ENCODE assay signal across 8 cellular contexts in genomic region chr19:1131718-1132552, GRCh38. TPM values are rescaled to one million over a fixed set of nuclear protein-coding genes. Genes with fewer than 3 reads are reported as not detected.
DNase-seq lines count a peak whose midpoint lies in the region; ATAC-seq and TF ChIP-seq lines count a peak whose summit lies in the region.

No MANE protein-coding gene starts in this region.

- no peaks in the 10 kb centered on the region for H3K27me3 ChIP-seq in CD8-positive, alpha-beta memory T cell (ENCODE audit: insufficient read depth, low read length, poor library complexity, severe bottlenecking)
- no peaks in the 10 kb centered on the region for H3K27me3 ChIP-seq in endodermal cell (ENCODE audit: control insufficient read depth, insufficient read depth, low read length, poor library complexity, severe bottlenecking)

- peak overlapping the region; percentile 85 to 99 (median 92) for H3K27ac Mint-ChIP-seq in CD8-positive, alpha-beta memory T cell
- no peak overlapping the region for H3K27ac Mint-ChIP-seq in endodermal cell

- POLR2A ChIA-PET in CD8-positive, alpha-beta memory T cell (lab: Charles Lee) = interaction anchor here (1.1 to 2.6 kb wide), 6 partner anchors 13 to 65 kb away, joined by 3 to 10 read pairs (median 5); partner anchors contain the start of genes ARHGAP45, POLR2E and SBNO2

- H3K9ac ChIP-seq in endodermal cell (ENCODE audit: extremely low read depth, low read length, poor library complexity, severe bottlenecking) = no peak overlapping the region

- H3K27me3 Mint-ChIP-seq in CD8-positive, alpha-beta memory T cell = peaks cover 0 to 3% of the 10 kb centered on the region in 2 donors
- H3K27me3 Mint-ChIP-seq in endodermal cell (ENCODE audit: insufficient read depth) = no peaks in the 10 kb centered on the region

- ATAC-seq in GM21576 (IDR thresholded peaks at IDR 0.05; ENCODE audit: unreplicated experiment) = peak; percentile 37

- TF ChIP-seq POLR2A in NB4 (IDR thresholded peaks at IDR 0.05; ENCODE audit: extremely low read depth, insufficient read length) = no peak

- H3K36me3 Mint-ChIP-seq in CD8-positive, alpha-beta memory T cell = peaks cover 0 to 14% (median 0%) of the 10 kb centered on the region in 3 donors
- peaks cover 12% of the 10 kb centered on the region for H3K36me3 Mint-ChIP-seq in endodermal cell (ENCODE audit: low read depth)

- peak; percentile 80 to 90 (median 83) for DNase-seq in CD8-positive, alpha-beta memory T cell
- DNase-seq in NB4 (ENCODE audit: low read depth) = peak; percentile 88
- DNase-seq in activated CD8-positive, alpha-beta memory T cell treated with anti-CD3 and anti-CD28 coated beads for 4 hours (ENCODE audit: low read depth in 2 of 2) = peak; percentile 80 to 84
- peak; percentile 86 for DNase-seq in endodermal cell
- DNase-seq in stimulated activated CD8-positive, alpha-beta memory T cell treated with anti-CD3 and anti-CD28 coated beads, Interleukin-15, amount 100 ng/mL, for 4 hours (ENCODE audit: low read depth in 2 of 2) = peak; percentile 79 to 86
- DNase-seq in NCI-H1092 treated with DMSO at 0.1 percent for 48 hours (lab: John Stamatoyannopoulos, UW) = no peak

- peak overlapping the region; percentile 87 for H3K27ac ChIP-seq in CD8-positive, alpha-beta memory T cell (ENCODE audit: low read depth, low read length)
- H3K27ac ChIP-seq in endodermal cell (ENCODE audit: low read depth, low read length) (no peak overlapping the region), mesodermal cell (ENCODE audit: low read depth, low read length, severe bottlenecking) (peak overlapping the region; percentile 83)

- 16 to 41% methylated on average over 48 to 64 of the region's 64 CpGs for WGBS in endodermal cell (ENCODE audit: insufficient coverage in 1 of 2, insufficient read length in 1 of 2), 2 experiments
- WGBS in mesodermal cell (ENCODE audit: insufficient coverage in 2 of 2), 2 experiments = 9% methylated on average over 51 to 56 of the region's 64 CpGs

- H3K36me3 ChIP-seq in CD8-positive, alpha-beta memory T cell (ENCODE audit: insufficient read depth, low read length) = peaks cover 7% of the 10 kb centered on the region
- H3K36me3 ChIP-seq in endodermal cell (ENCODE audit: control insufficient read depth, insufficient read depth, low read length) (peaks cover 20% of the 10 kb centered on the region), mesodermal cell (ENCODE audit: control insufficient read depth, insufficient read depth, low read length) (peaks cover 47% of the 10 kb centered on the region)

- H3K9me3 ChIP-seq in CD8-positive, alpha-beta memory T cell (ENCODE audit: low read length) = no peaks in the 10 kb centered on the region
- H3K9me3 ChIP-seq in endodermal cell (ENCODE audit: control insufficient read depth, low read length) = no peaks in the 10 kb centered on the region
- H3K9me3 ChIP-seq in mesodermal cell (ENCODE audit: control insufficient read depth, low read length) = no peaks in the 10 kb centered on the region

- H3K4me3 Mint-ChIP-seq in CD8-positive, alpha-beta memory T cell = peak overlapping the region; percentile 78 to 92 (median 86)
- H3K4me3 Mint-ChIP-seq in endodermal cell = peak overlapping the region; percentile 33

- peaks cover 36% of the 10 kb centered on the region for H3K4me1 ChIP-seq in CD8-positive, alpha-beta memory T cell (ENCODE audit: insufficient read depth, low read length)
- H3K4me1 ChIP-seq in endodermal cell (ENCODE audit: control insufficient read depth, insufficient read depth, low read length) = no peaks in the 10 kb centered on the region
- H3K4me1 ChIP-seq in mesodermal cell (ENCODE audit: control insufficient read depth, insufficient read depth, low read length, poor library complexity, severe bottlenecking) = peaks cover 13% of the 10 kb centered on the region

- TF ChIP-seq CTCF in NB4 (IDR thresholded peaks at IDR 0.05; ENCODE audit: low read depth, low read length) = no peak
- TF ChIP-seq CTCF in endodermal cell (conservative IDR thresholded peaks at IDR 0.05) = peak; percentile 29

- no peaks in the 10 kb centered on the region for H3K9me3 Mint-ChIP-seq in CD8-positive, alpha-beta memory T cell
- H3K9me3 Mint-ChIP-seq in endodermal cell = no peaks in the 10 kb centered on the region

- peaks cover 21 to 51% (median 24%) of the 10 kb centered on the region in 3 donors for H3K4me1 Mint-ChIP-seq in CD8-positive, alpha-beta memory T cell
- no peaks in the 10 kb centered on the region for H3K4me1 Mint-ChIP-seq in endodermal cell

- H3K4me3 ChIP-seq in CD8-positive, alpha-beta memory T cell (ENCODE audit: low read length) = peak overlapping the region; percentile 84
- H3K4me3 ChIP-seq in NB4 (ENCODE audit: low read depth, low read length) (peak overlapping the region; percentile 42), endodermal cell (ENCODE audit: low read length) (peak overlapping the region; percentile 65), mesodermal cell (ENCODE audit: extremely low read depth, insufficient read depth, low read length, poor library complexity, severe bottlenecking) (peak overlapping the region; percentile 59)

- CTCF ChIA-PET in CD8-positive, alpha-beta memory T cell (lab: Charles Lee) = interaction anchor here (1.1 to 2.7 kb wide), 4 partner anchors 19 to 112 kb away, joined by 3 to 13 read pairs (median 6); no protein-coding TSS in a partner anchor

RNA-seq across cellular contexts. Expression of gene GPX4, which starts 28.1 kb away (rescaled TPM):
- 100 to 1,000 TPM; 222 TPM for total RNA-seq in CD8-positive, alpha-beta memory T cell
- polyA plus RNA-seq in CD8-positive, alpha-beta memory T cell = 373 TPM
- total RNA-seq in endodermal cell = 100 to 1,000 TPM; 331 to 449 TPM
- polyA plus RNA-seq in endodermal cell (2013, experiment 1 of 2) = 418 TPM
- polyA plus RNA-seq in endodermal cell (2013, experiment 2 of 2) = 416 TPM
- polyA plus RNA-seq in mesodermal cell (2013, experiment 1 of 2) = 579 TPM
- polyA plus RNA-seq in mesodermal cell (2013, experiment 2 of 2) = 487 TPM

RNA-seq across cellular contexts. Expression of gene POLR2E, which starts 36.8 kb away (rescaled TPM):
- total RNA-seq in CD8-positive, alpha-beta memory T cell = 100 to 1,000 TPM; 270 to 278 TPM
- 249 TPM for polyA plus RNA-seq in CD8-positive, alpha-beta memory T cell
- 100 to 1,000 TPM; 225 to 254 TPM for total RNA-seq in endodermal cell
- polyA plus RNA-seq in endodermal cell (2013, experiment 1 of 2) = 192 TPM
- 174 TPM for polyA plus RNA-seq in endodermal cell (2013, experiment 2 of 2)
- 223 TPM for polyA plus RNA-seq in mesodermal cell (2013, experiment 1 of 2)
- polyA plus RNA-seq in mesodermal cell (2013, experiment 2 of 2) = 199 TPM

RNA-seq across cellular contexts. Expression of gene SBNO2, which starts 42.1 kb away (rescaled TPM):
- 10 to 100 TPM; 59.0 to 61.0 TPM for total RNA-seq in CD8-positive, alpha-beta memory T cell
- 4.3 TPM for polyA plus RNA-seq in CD8-positive, alpha-beta memory T cell
- 10 to 100 TPM; 43.3 to 50.4 TPM for total RNA-seq in endodermal cell
- polyA plus RNA-seq in endodermal cell (2013, experiment 1 of 2) = 17.7 TPM
- polyA plus RNA-seq in endodermal cell (2013, experiment 2 of 2) = 17.6 TPM
- polyA plus RNA-seq in mesodermal cell (2013, experiment 1 of 2) = 23.2 TPM
- 21.3 TPM for polyA plus RNA-seq in mesodermal cell (2013, experiment 2 of 2)
